21 cellular contexts compared by ENCODE assay signal in genomic region chr9:127485995-127486394, GRCh38.
"Had no signal": no experiment of that assay in that cellular context is flagged by ENCODE, and none has a peak within 500 bp of the region (broad histone marks: within the 10 kb centered on the region; RNA-seq: fewer than 3 reads in every experiment).

No MANE protein-coding gene starts in this region.

- H3K27me3 Mint-ChIP-seq: activated CD8-positive, alpha-beta memory T cell treated with anti-CD3 and anti-CD28 coated beads, Interleukin-2, amount 10 ng/mL, durations not matched to agents 7 days and 5 days; activated naive CD8-positive, alpha-beta T cell treated with anti-CD3 and anti-CD28 coated beads, Interleukin-2, amount 10 ng/mL, durations not matched to agents 7 days and 5 days; effector memory CD8-positive, alpha-beta T cell; natural killer cell treated with Interleukin-12 subunit alpha and Interleukin-12 subunit beta and Interleukin-15 and Interleukin-18, amount 100 ng/mL, for 72 hours; type B pancreatic cell had no signal

- H3K4me3 ChIP-seq: prostate gland, spleen had no signal

- H3K9me3 ChIP-seq: prostate gland, spleen had no signal

- DNase-seq: activated CD4-positive, alpha-beta T cell treated with anti-CD3 and anti-CD28 coated beads, Interleukin-2, amount 50 U/mL, for 4 hours; activated CD8-positive, alpha-beta memory T cell treated with anti-CD3 and anti-CD28 coated beads, Interleukin-2, amount 10 ng/mL, durations not matched to agents 7 days and 5 days; activated gamma-delta T cell; activated naive CD8-positive, alpha-beta T cell treated with anti-CD3 and anti-CD28 coated beads, Interleukin-2, amount 10 ng/mL, durations not matched to agents 7 days and 5 days; activated T-cell treated with anti-CD3 and anti-CD28 coated beads, Interleukin-2, amount 50 U/mL, for 4 hours; aorta; caudate nucleus; effector memory CD8-positive, alpha-beta T cell; erythroblast; immature natural killer cell; nucleus accumbens; spleen; stimulated activated naive CD4-positive, alpha-beta T cell; substantia nigra had no signal

- H3K4me1 ChIP-seq: prostate gland, spleen had no signal

- H3K9me3 Mint-ChIP-seq: activated naive CD8-positive, alpha-beta T cell treated with anti-CD3 and anti-CD28 coated beads, Interleukin-2, amount 10 ng/mL, durations not matched to agents 7 days and 5 days; activated T-cell treated with anti-CD3 and anti-CD28 coated beads, Interleukin-2, amount 50 U/mL, for 4 hours; effector memory CD8-positive, alpha-beta T cell; immature natural killer cell; natural killer cell treated with Interleukin-12 subunit alpha and Interleukin-12 subunit beta and Interleukin-15 and Interleukin-18, amount 100 ng/mL, for 72 hours; T-helper 1 cell treated with Interleukin-12 subunit alpha and Interleukin-12 subunit beta and Interleukin-4 antibody, amounts not matched to agents 30 μg/mL and 1 μg/mL, for 36 hours; type B pancreatic cell had no signal

- H3K27me3 ChIP-seq: spleen had no signal

- H3K27ac ChIP-seq: spleen had no signal

- H3K4me3 Mint-ChIP-seq: activated CD8-positive, alpha-beta memory T cell treated with anti-CD3 and anti-CD28 coated beads, Interleukin-2, amount 10 ng/mL, durations not matched to agents 7 days and 5 days; activated naive CD8-positive, alpha-beta T cell treated with anti-CD3 and anti-CD28 coated beads, Interleukin-2, amount 10 ng/mL, durations not matched to agents 7 days and 5 days; activated T-cell treated with anti-CD3 and anti-CD28 coated beads, Interleukin-2, amount 50 U/mL, for 4 hours; effector memory CD8-positive, alpha-beta T cell; immature natural killer cell; natural killer cell treated with Interleukin-12 subunit alpha and Interleukin-12 subunit beta and Interleukin-15 and Interleukin-18, amount 100 ng/mL, for 72 hours; T-helper 1 cell treated with Interleukin-12 subunit alpha and Interleukin-12 subunit beta and Interleukin-4 antibody, amounts not matched to agents 30 μg/mL and 1 μg/mL, for 36 hours; type B pancreatic cell had no signal

- H3K27ac Mint-ChIP-seq: activated CD8-positive, alpha-beta memory T cell treated with anti-CD3 and anti-CD28 coated beads, Interleukin-2, amount 10 ng/mL, durations not matched to agents 7 days and 5 days; activated naive CD8-positive, alpha-beta T cell treated with anti-CD3 and anti-CD28 coated beads, Interleukin-2, amount 10 ng/mL, durations not matched to agents 7 days and 5 days; immature natural killer cell; natural killer cell treated with Interleukin-12 subunit alpha and Interleukin-12 subunit beta and Interleukin-15 and Interleukin-18, amount 100 ng/mL, for 72 hours; T-helper 1 cell treated with Interleukin-12 subunit alpha and Interleukin-12 subunit beta and Interleukin-4 antibody, amounts not matched to agents 30 μg/mL and 1 μg/mL, for 36 hours; type B pancreatic cell had no signal

- H3K4me1 Mint-ChIP-seq: activated CD8-positive, alpha-beta memory T cell treated with anti-CD3 and anti-CD28 coated beads, Interleukin-2, amount 10 ng/mL, durations not matched to agents 7 days and 5 days; activated naive CD8-positive, alpha-beta T cell treated with anti-CD3 and anti-CD28 coated beads, Interleukin-2, amount 10 ng/mL, durations not matched to agents 7 days and 5 days; immature natural killer cell had no signal

- ATAC-seq: activated CD4-positive, CD25-positive, alpha-beta regulatory T cell treated with anti-CD3 and anti-CD28 coated beads, Interleukin-2, amount 50 U/mL, for 24 hours; activated CD8-positive, alpha-beta memory T cell treated with anti-CD3 and anti-CD28 coated beads, Interleukin-2, amount 10 ng/mL, durations not matched to agents 7 days and 5 days; activated T-cell treated with anti-CD3 and anti-CD28 coated beads, Interleukin-2, amount 50 U/mL, for 4 hours; effector memory CD8-positive, alpha-beta T cell; natural killer cell treated with Interleukin-12 subunit alpha and Interleukin-12 subunit beta and Interleukin-15 and Interleukin-18, amount 100 ng/mL, for 72 hours; sciatic nerve; SK-N-SH treated with all-trans-retinoic acid at 6 μM for 48 hours had no signal
